In genomic region chr2:7777668-7778067, GRCh38 we compare ENCODE assay signal across 25 cellular contexts.
"Had no signal": no experiment of that assay in that cellular context is flagged by ENCODE, and none has a peak within 500 bp of the region (broad histone marks: within the 10 kb centered on the region; RNA-seq: fewer than 3 reads in every experiment).

No MANE protein-coding gene starts in this region.

- H3K4me1 ChIP-seq: pancreas, prostate gland, uterus had no signal

- ATAC-seq: mucosa of descending colon; naive thymus-derived CD4-positive, alpha-beta T cell; natural killer cell treated with Interleukin-12 subunit alpha and Interleukin-12 subunit beta and Interleukin-15 and Interleukin-18, amount 100 ng/mL, for 72 hours; pancreas; right cardiac atrium; stimulated activated effector memory CD8-positive, alpha-beta T cell treated with anti-CD3 and anti-CD28 coated beads, Interleukin-12 subunit alpha, Interleukin-12 subunit beta, amount 100 ng/mL, for 72 hours had no signal

- H3K36me3 ChIP-seq: left ventricle myocardium inferior, pancreas, prostate gland, sigmoid colon, spleen, tibial nerve, uterus had no signal

- H3K9me3 ChIP-seq: left ventricle myocardium inferior, mucosa of descending colon, pancreas, prostate gland, sigmoid colon, spleen, tibial nerve, uterus had no signal

- H3K4me3 Mint-ChIP-seq: immature natural killer cell; naive thymus-derived CD4-positive, alpha-beta T cell; natural killer cell treated with Interleukin-12 subunit alpha and Interleukin-12 subunit beta and Interleukin-15 and Interleukin-18, amount 100 ng/mL, for 72 hours; stimulated activated effector memory CD8-positive, alpha-beta T cell treated with anti-CD3 and anti-CD28 coated beads, Interleukin-12 subunit alpha, Interleukin-12 subunit beta, amount 100 ng/mL, for 72 hours; stimulated activated naive CD8-positive, alpha-beta T cell treated with anti-CD3 and anti-CD28 coated beads, Interleukin-15, Interleukin-2, amounts not matched to agents 100 ng/mL and 50 ng/mL, for 24 hours; type B pancreatic cell had no signal

- H3K27ac ChIP-seq: left ventricle myocardium inferior, pancreas, prostate gland, sigmoid colon, spleen, tibial nerve, uterus had no signal

- H3K27me3 Mint-ChIP-seq: naive thymus-derived CD4-positive, alpha-beta T cell; stimulated activated naive CD8-positive, alpha-beta T cell treated with anti-CD3 and anti-CD28 coated beads, Interleukin-15, Interleukin-2, amounts not matched to agents 100 ng/mL and 50 ng/mL, for 24 hours had no signal

- H3K27ac Mint-ChIP-seq: naive thymus-derived CD4-positive, alpha-beta T cell; stimulated activated effector memory CD8-positive, alpha-beta T cell treated with anti-CD3 and anti-CD28 coated beads, Interleukin-12 subunit alpha, Interleukin-12 subunit beta, amount 100 ng/mL, for 72 hours; stimulated activated naive CD8-positive, alpha-beta T cell treated with anti-CD3 and anti-CD28 coated beads, Interleukin-15, Interleukin-2, amounts not matched to agents 100 ng/mL and 50 ng/mL, for 24 hours; type B pancreatic cell had no signal

- FAIRE-seq: islet of Langerhans, pancreas, small intestine had no signal

- H3K4me3 ChIP-seq: left ventricle myocardium inferior, lung, mucosa of descending colon, pancreas, prostate gland, sigmoid colon, spleen, tibial nerve, uterus had no signal

- H3K27me3 ChIP-seq: pancreas, sigmoid colon, spleen, tibial nerve, uterus had no signal

- H3K36me3 Mint-ChIP-seq: immature natural killer cell; natural killer cell treated with Interleukin-12 subunit alpha and Interleukin-12 subunit beta and Interleukin-15 and Interleukin-18, amount 100 ng/mL, for 72 hours; type B pancreatic cell had no signal

- DNase-seq: hypothalamus; immature natural killer cell; left ventricle myocardium inferior; midbrain; mucosa of descending colon; naive thymus-derived CD4-positive, alpha-beta T cell; nucleus accumbens; pancreas; retina; right cardiac atrium; sigmoid colon; small intestine; spleen; stimulated activated CD4-positive, alpha-beta T cell treated with anti-CD3 and anti-CD28 coated beads, Interleukin-4, amount 100 ng/mL, for 24 hours; stimulated activated naive CD4-positive, alpha-beta T cell; substantia nigra; uterus had no signal

- H3K9me3 Mint-ChIP-seq: immature natural killer cell; naive thymus-derived CD4-positive, alpha-beta T cell; stimulated activated effector memory CD8-positive, alpha-beta T cell treated with anti-CD3 and anti-CD28 coated beads, Interleukin-12 subunit alpha, Interleukin-12 subunit beta, amount 100 ng/mL, for 72 hours; stimulated activated naive CD8-positive, alpha-beta T cell treated with anti-CD3 and anti-CD28 coated beads, Interleukin-15, Interleukin-2, amounts not matched to agents 100 ng/mL and 50 ng/mL, for 24 hours had no signal
